Comparison of ENCODE assay signal across 19 cellular contexts in the genomic region with DNA sequence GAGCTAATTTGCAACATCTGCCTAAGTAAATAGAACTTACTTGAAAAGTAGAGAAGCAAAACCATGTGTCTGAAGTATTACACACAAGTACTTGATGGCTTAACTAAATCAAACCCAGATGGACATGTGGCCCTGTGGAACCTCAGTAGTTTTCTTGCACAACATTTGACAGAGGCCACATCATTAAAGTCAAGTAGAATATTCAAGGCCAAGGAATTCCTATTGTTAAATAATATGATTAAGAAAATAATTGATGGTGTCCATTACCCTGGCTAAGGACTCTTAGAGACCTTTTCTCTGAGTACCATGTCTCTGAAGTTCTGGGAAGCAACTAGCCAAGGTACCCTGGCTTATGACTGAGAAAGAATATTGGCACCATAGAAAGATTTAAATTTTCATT.
"Had no signal": no experiment of that assay in that cellular context is flagged by ENCODE, and none has a peak within 500 bp of the region (broad histone marks: within the 10 kb centered on the region; RNA-seq: fewer than 3 reads in every experiment).

No MANE protein-coding gene starts in this region.

- H3K9ac ChIP-seq: neural progenitor cell had no signal

- DNase-seq: activated B cell treated with CpG ODN at 0.5 μM for 24 hours; activated CD4-positive, alpha-beta T cell treated with anti-CD3 and anti-CD28 coated beads, Interleukin-2, amount 10 ng/mL, durations not matched to agents 24 days and 14 days; activated CD8-positive, alpha-beta memory T cell treated with anti-CD3 and anti-CD28 coated beads, Interleukin-2, amount 50 U/mL, for 48 hours; activated gamma-delta T cell; activated T-cell treated with anti-CD3 and anti-CD28 coated beads, Interleukin-2, amount 50 U/mL, for 72 hours; amniotic stem cell; body of pancreas; caudate nucleus; mammary epithelial cell; sigmoid colon; spleen; stimulated activated naive CD8-positive, alpha-beta T cell treated with anti-CD3 and anti-CD28 coated beads, Interleukin-15, amount 100 ng/mL, for 72 hours; testis; upper lobe of right lung had no signal

- H3K27ac ChIP-seq: body of pancreas, esophagus muscularis mucosa, hepatocyte, neural progenitor cell, sigmoid colon, spleen, testis, upper lobe of right lung had no signal

- H3K4me3 ChIP-seq: body of pancreas, esophagus muscularis mucosa, hepatocyte, neural progenitor cell, sigmoid colon, spleen, testis, upper lobe of right lung had no signal

- H3K9me3 ChIP-seq: body of pancreas, esophagus muscularis mucosa, sigmoid colon, spleen, testis, upper lobe of right lung had no signal

- H3K4me2 ChIP-seq: hepatocyte, neural progenitor cell had no signal

- H3K36me3 ChIP-seq: esophagus muscularis mucosa, neural progenitor cell, sigmoid colon, spleen, upper lobe of right lung had no signal

- H2AFZ ChIP-seq: hepatocyte, neural progenitor cell had no signal

- H3K27me3 ChIP-seq: body of pancreas, esophagus muscularis mucosa, hepatocyte, neural progenitor cell, sigmoid colon, testis, upper lobe of right lung had no signal

- H3K4me1 ChIP-seq: body of pancreas, esophagus muscularis mucosa, neural progenitor cell, sigmoid colon, spleen, testis, upper lobe of right lung had no signal

- ATAC-seq: activated naive CD4-positive, alpha-beta T cell treated with anti-CD3 and anti-CD28 coated beads, Interleukin-2, amount 50 U/mL, for 72 hours; activated T-cell treated with anti-CD3 and anti-CD28 coated beads, Interleukin-2, amount 50 U/mL, for 72 hours; body of pancreas; left lobe of liver; stimulated activated naive CD8-positive, alpha-beta T cell treated with anti-CD3 and anti-CD28 coated beads, Interleukin-15, amount 100 ng/mL, for 72 hours; upper lobe of right lung had no signal

- H3K79me2 ChIP-seq: hepatocyte had no signal
